ENCODE assay signal across 26 cellular contexts in the genomic region with DNA sequence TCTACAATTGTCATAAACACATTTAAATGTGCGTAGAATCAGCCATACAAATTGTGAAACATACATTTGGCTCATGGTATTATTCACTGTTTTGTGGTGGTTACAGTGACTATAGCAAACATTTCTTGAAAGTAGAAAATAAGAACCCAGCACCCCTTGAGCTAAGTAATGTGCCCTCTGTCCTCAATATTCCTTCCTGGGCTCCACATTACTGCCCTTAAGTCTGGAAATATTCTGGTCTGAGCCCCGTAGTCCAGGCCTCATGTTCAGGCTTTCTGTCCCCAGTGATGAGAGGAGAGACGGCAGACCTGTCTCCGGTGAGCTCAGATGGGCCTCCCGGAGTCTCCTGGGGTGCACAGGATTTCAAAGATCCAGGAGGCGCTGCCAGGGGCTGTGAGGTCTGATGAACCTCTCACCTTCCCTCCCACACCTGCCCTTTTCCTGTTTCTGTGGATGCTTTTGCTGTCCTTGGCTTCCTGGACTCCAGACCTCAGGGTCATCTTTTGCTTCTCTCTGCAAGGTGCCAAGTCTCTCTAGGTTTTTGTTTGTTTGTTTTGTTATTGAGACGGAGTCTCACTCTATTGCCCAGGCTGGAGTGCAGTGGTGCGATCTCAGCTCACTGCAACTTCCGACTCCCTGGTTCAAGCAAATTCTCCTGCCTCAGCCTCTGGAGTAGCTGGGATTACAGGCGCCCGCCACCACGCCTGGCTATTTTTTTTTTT. TPM values are rescaled to one million over a fixed set of nuclear protein-coding genes. Genes with fewer than 3 reads are reported as not detected.
DNase-seq lines count a peak whose midpoint lies in the region; ATAC-seq, FAIRE-seq and TF ChIP-seq lines count a peak whose summit lies in the region.
"Had no signal": no experiment of that assay in that cellular context is flagged by ENCODE, and none has a peak within 500 bp of the region (broad histone marks: within the 10 kb centered on the region; RNA-seq: fewer than 3 reads in every experiment).

No MANE protein-coding gene starts in this region.

- 54% methylated on average over 12 of the region's 12 CpGs for WGBS in K562 (ENCODE audit: insufficient coverage, low coverage, missing lambda C conversion rate)

- 0 out of 4 replicates have a peak overlapping the region, but pooled peaks of 1 of the 2 experiments have one; percentile 7 for H3K9ac ChIP-seq in K562 (ENCODE audit: insufficient read depth in 1 of 2, low read depth in 2 of 2, low read length in 2 of 2)

- H3K27ac ChIP-seq in K562 (ENCODE audit: extremely low read depth, low read depth, low read length) (no peak overlapping the region), caudate nucleus (ENCODE audit: low read depth, low read length) (no peak overlapping the region)
- H3K27ac ChIP-seq: dorsolateral prefrontal cortex, psoas muscle, SJSA1, uterus had no signal

- no TSS peak for BruUV-seq in Calu3 (replicated peaks; lab: Mats Ljungman, UMichigan)
- no TSS peak for BruUV-seq in K562 (replicated peaks; lab: Mats Ljungman, UMichigan)

- intact Hi-C loops in Calu3 (cut with micrococcal nuclease; ENCODE audit: unreplicated experiment) (loop anchor here (10.0 kb wide), 1 partner anchor 143 kb away; no protein-coding TSS in a partner anchor), K562 (cut with micrococcal nuclease) (loop anchor here (10.0 kb wide), 2 partner anchors 167 to 483 kb away; a partner anchor contains a TSS)

- no peaks in the 10 kb centered on the region for H3K36me3 ChIP-seq in K562 (ENCODE audit: control insufficient read depth, insufficient read depth, low read length)
- H3K36me3 ChIP-seq: SJSA1, uterus had no signal

- peak; percentile 18 for ATAC-seq in K562
- no peak for ATAC-seq in HG02642 (IDR thresholded peaks at IDR 0.05; ENCODE audit: poor library complexity, unreplicated experiment)
- ATAC-seq: left lobe of liver, psoas muscle had no signal

- no peak overlapping the region for H3K4me3 ChIP-seq in K562
- H3K4me3 ChIP-seq: dorsolateral prefrontal cortex, psoas muscle, SJSA1, uterus had no signal

- CTCF ChIA-PET in Calu3 (lab: Charles Lee) = interaction anchor here (0.6 to 1.1 kb wide), 3 partner anchors 8 to 555 kb away, joined by 3 to 4 read pairs (median 4); no protein-coding TSS in a partner anchor
- CTCF ChIA-PET in K562 (lab: Yijun Ruan, JAX; ENCODE audit: low intra/inter-chr PET ratio) = no interaction called here

- H3K27me3 Mint-ChIP-seq in Calu3 (ENCODE audit: unreplicated experiment) = no peaks in the 10 kb centered on the region
- H3K27me3 Mint-ChIP-seq in neural crest cell (ENCODE audit: low read depth) = peaks cover 22% of the 10 kb centered on the region
- H3K27me3 Mint-ChIP-seq: IgD-negative memory B cell had no signal

- TF ChIP-seq RAD21 in K562 (CRISPR knock-in tag; conservative IDR thresholded peaks at IDR 0.05 in 1 of 2, IDR thresholded peaks at IDR 0.05 in 1 of 2) = no peak

- POLR2A ChIA-PET in K562 (lab: Yijun Ruan, JAX) = interaction anchor here (1.2 to 1.4 kb wide), 2 partner anchors 8 to 11 kb away, joined by 5 read pairs; a partner anchor contains a TSS

- H3K4me1 Mint-ChIP-seq in Calu3 (ENCODE audit: low read depth, unreplicated experiment) (peaks cover 29% of the 10 kb centered on the region), neural crest cell (peaks cover 4% of the 10 kb centered on the region)

- H3K4me2 ChIP-seq in K562 (ENCODE audit: insufficient read depth, low read length) = no peak overlapping the region

- H2AFZ ChIP-seq in K562 (ENCODE audit: low read depth, low read length) = no peak overlapping the region

- peak overlapping the region; percentile 2 for H3K27ac Mint-ChIP-seq in Calu3 (ENCODE audit: unreplicated experiment)
- peak overlapping the region; percentile 63 for H3K27ac Mint-ChIP-seq in neural crest cell (ENCODE audit: unreplicated experiment)
- H3K27ac Mint-ChIP-seq: activated T-cell treated with anti-CD3 and anti-CD28 coated beads, Interleukin-2, amount 50 U/mL, for 72 hours had no signal

- H3K9me1 ChIP-seq in K562 (ENCODE audit: control insufficient read depth, insufficient read depth, low read length) = no peaks in the 10 kb centered on the region

- TF ChIP-seq POLR2A in K562 (conservative IDR thresholded peaks at IDR 0.05) = no peak

- in situ Hi-C loops in K562 (cut with MboI) = loop anchor here (25.0 kb wide), 2 partner anchors 500 to 800 kb away; a partner anchor contains a TSS

- peaks cover 2 to 12% of the 10 kb centered on the region in 2 experiments; a peak in 2 of 5 replicates for H3K27me3 ChIP-seq in K562 (ENCODE audit: control insufficient read depth in 2 of 2, insufficient read depth in 2 of 2, low read length in 2 of 2)
- H3K27me3 ChIP-seq: dorsolateral prefrontal cortex, uterus had no signal

- H3K9me3 Mint-ChIP-seq in Calu3 (ENCODE audit: low read depth, unreplicated experiment) (peaks cover 4% of the 10 kb centered on the region), neural crest cell (peaks cover 7% of the 10 kb centered on the region)
- H3K9me3 Mint-ChIP-seq: activated T-cell treated with anti-CD3 and anti-CD28 coated beads, Interleukin-2, amount 50 U/mL, for 72 hours had no signal

- no peak for TF ChIP-seq CTCF in Calu3 (IDR thresholded peaks at IDR 0.05; ENCODE audit: unreplicated experiment)
- TF ChIP-seq CTCF in K562 (IDR thresholded peaks at IDR 0.05 in 2 of 3, conservative IDR thresholded peaks at IDR 0.05 in 1 of 3; ENCODE audit: insufficient read depth in 2 of 3, low read depth in 1 of 3, low read length in 3 of 3) = no peak
- no peak for TF ChIP-seq CTCF in neural crest cell (conservative IDR thresholded peaks at IDR 0.05)

- no peaks in the 10 kb centered on the region for H3K9me3 ChIP-seq in K562 (replicated peaks; ENCODE audit: control insufficient read depth, insufficient read depth, low read depth, low read length)
- H3K9me3 ChIP-seq: psoas muscle, SJSA1, uterus had no signal

- no peaks in the 10 kb centered on the region for H3K79me2 ChIP-seq in K562 (ENCODE audit: control insufficient read depth, insufficient read depth, low read length)

- H3K4me3 Mint-ChIP-seq in Calu3 (ENCODE audit: low read depth, unreplicated experiment) (no peak overlapping the region), neural crest cell (no peak overlapping the region)
- H3K4me3 Mint-ChIP-seq: activated T-cell treated with anti-CD3 and anti-CD28 coated beads, Interleukin-2, amount 50 U/mL, for 72 hours; CD14-positive monocyte; IgD-negative memory B cell had no signal

- peaks cover 0 to 9% of the 10 kb centered on the region in 2 experiments; a peak in 3 of 5 replicates for H3K4me1 ChIP-seq in K562 (replicated peaks in 1 of 2; ENCODE audit: control insufficient read depth in 2 of 2, insufficient read depth in 2 of 2, low read length in 2 of 2)
- H3K4me1 ChIP-seq: uterus had no signal

- no peak for FAIRE-seq in K562 (lab: Jason Lieb, UNC)
- FAIRE-seq: endothelial cell of umbilical vein, H1 had no signal

- DNase-seq in Calu3 (no peak), NAMALWA (ENCODE audit: low spot score) (peak; percentile 35), K562 (ENCODE audit: extremely low read depth in 1 of 4, low spot score in 3 of 4) (peak in 1 of 4 experiments; percentile 20), neural crest cell (ENCODE audit: low read depth, low spot score) (no peak), caudate nucleus (lab: John Stamatoyannopoulos, UW) (no peak), cerebellar cortex (ENCODE audit: low spot score) (no peak)
- DNase-seq: activated naive CD4-positive, alpha-beta T cell treated with anti-CD3 and anti-CD28 coated beads, Interleukin-2, amount 50 U/mL, for 16 hours; activated T-cell treated with anti-CD3 and anti-CD28 coated beads, Interleukin-2, amount 50 U/mL, for 72 hours; cerebellar nuclear complex; DMS 273 treated with DMSO at 0.1 percent for 48 hours; NCI-H2081; NCI-H345; nucleus accumbens; psoas muscle; stimulated activated CD4-positive, alpha-beta T cell treated with anti-CD3 and anti-CD28 coated beads, Interleukin-15, amount 100 ng/mL, for 24 hours; stimulated activated naive CD4-positive, alpha-beta T cell treated with Interleukin-2 at 50 U/mL for 16 hours; uterus had no signal

- H3K36me3 Mint-ChIP-seq in Calu3 (ENCODE audit: insufficient read depth, unreplicated experiment) (peaks cover 44% of the 10 kb centered on the region), neural crest cell (ENCODE audit: low read depth) (peaks cover 30% of the 10 kb centered on the region)

- no peak for TF ChIP-seq EP300 in K562 (IDR thresholded peaks at IDR 0.05; ENCODE audit: low read length)

- no peaks in the 10 kb centered on the region for H4K20me1 ChIP-seq in K562 (replicated peaks; ENCODE audit: control insufficient read depth, insufficient read depth, low read length)

TF ChIP-seq in K562, 482 proteins besides CTCF, POLR2A, EP300 and RAD21:
- TF ChIP-seq CREBBP (IDR thresholded peaks at IDR 0.05; ENCODE audit: low read depth, low read length) = no peak
- peak; percentile 89 for TF ChIP-seq ZNF121 (CRISPR knock-in tag; conservative IDR thresholded peaks at IDR 0.05)

RNA-seq across cellular contexts. Expression of a gene that starts 8.8 kb away (rescaled TPM):
- 83.1 and 128 TPM in 2 replicates for total RNA-seq in Calu3 (2022)
- 0.51 and 0.63 TPM in 2 replicates for total RNA-seq in K562 (2011; cell fraction: chromatin; rRNA removed; ENCODE audit: low replicate concordance)
- total RNA-seq in K562 (2011; cell fraction: nucleolus; rRNA removed) = 0.17 and 0.39 TPM in 2 replicates
- not detected in 2 replicates for total RNA-seq in K562 (2011; cell fraction: nucleoplasm; rRNA removed)
- not detected in 2 replicates for total RNA-seq in K562 (2014; rRNA removed)
- not detected in 2 replicates for total RNA-seq in K562 (2014; rRNA removed; fragmentation: Illumina TruSeq; extraction: Trizol)
- total RNA-seq in K562 (2015; rRNA removed; fragmentation: Illumina TruSeq; extraction: Trizol) = 0.18 TPM in 1 of 2 replicates, not detected in the other
- 0.16 and 0.25 TPM in 2 replicates for total RNA-seq in K562 (2021)
- 0.11 and 0.15 TPM in 2 replicates for polyA plus RNA-seq in K562 (2011; rRNA removed)
- 0.09 and 0.12 TPM in 2 replicates for polyA plus RNA-seq in K562 (2011; cell fraction: cytosol; rRNA removed)
- 0.41 and 0.63 TPM in 2 replicates for polyA plus RNA-seq in K562 (2011; cell fraction: nucleus; rRNA removed)
- polyA plus RNA-seq in K562 (2012) = 0.22 and 1.2 TPM in 2 replicates
- polyA plus RNA-seq in K562 (2014; fragmentation: Illumina TruSeq; extraction: Trizol) = 0.15 and 0.44 TPM in 2 replicates
- polyA plus RNA-seq in K562 (2014; fragmentation: Nextera tagmentation; extraction: Ambion mirVana) = under 1 TPM in 1 of 2 experiments, not detected in 1; 0.03 TPM
- 0.22 and 0.23 TPM in 2 replicates for polyA plus RNA-seq in K562 (2014; rRNA removed)
- polyA minus RNA-seq in K562 (2011; rRNA and poly(A)+ RNA removed) = not detected in 2 replicates
- not detected in 2 replicates for polyA minus RNA-seq in K562 (2011; cell fraction: cytosol; rRNA and poly(A)+ RNA removed)
- polyA minus RNA-seq in K562 (2011; cell fraction: nucleus; rRNA and poly(A)+ RNA removed) = not detected in 2 replicates
- total RNA-seq in neural crest cell = 2.3 and 3.0 TPM in 2 replicates
- total RNA-seq: RPMI7951, SJSA1 had no signal
- polyA plus RNA-seq: CD14-positive monocyte, endothelial cell of umbilical vein had no signal

Comparison
In these comparisons a context has a peak if more than half of its experiments do, and no peak if none do; other contexts are left out.
1. RNA of a gene that starts 8.8 kb away (total RNA-seq): 83.1 to 128 TPM in Calu3; 2.3 to 3.0 TPM in neural crest cell and 0.16 to 0.63 TPM in K562; every median in the first group is over 10 times any median in the second.